Comparison of ENCODE assay signal across 11 cellular contexts in genomic region chr11:103959279-103959930, GRCh38.
DNase-seq lines count a peak whose midpoint lies in the region; ATAC-seq and TF ChIP-seq lines count a peak whose summit lies in the region.
"Had no signal": no experiment of that assay in that cellular context is flagged by ENCODE, and none has a peak within 500 bp of the region (broad histone marks: within the 10 kb centered on the region; RNA-seq: fewer than 3 reads in every experiment).

No MANE protein-coding gene starts in this region.

- H3K36me3 ChIP-seq in adrenal gland (replicated peaks in 1 of 2) (no peaks in the 10 kb centered on the region), heart left ventricle (no peaks in the 10 kb centered on the region)
- H3K36me3 ChIP-seq: ovary, transverse colon had no signal

- H3K27me3 ChIP-seq in adrenal gland (no peaks in the 10 kb centered on the region), heart left ventricle (no peaks in the 10 kb centered on the region)
- H3K27me3 ChIP-seq: ovary, transverse colon had no signal

- DNase-seq in HT1080 (ENCODE audit: low read depth) (peak; percentile 11), fibroblast of the aortic adventitia (ENCODE audit: low read depth) (peak; percentile 73), D341Med (ENCODE audit: low spot score) (no peak), NCI-H2081 treated with DMSO at 0.1 percent for 48 hours (lab: John Stamatoyannopoulos, UW) (no peak), adrenal gland (no peak), heart left ventricle (no peak)
- DNase-seq: ovary, transverse colon had no signal

- peaks cover 0 to 2% of the 10 kb centered on the region in 2 donors for H3K4me1 ChIP-seq in adrenal gland (replicated peaks in 1 of 2)
- no peaks in the 10 kb centered on the region for H3K4me1 ChIP-seq in heart left ventricle
- H3K4me1 ChIP-seq: transverse colon had no signal

- H3K9me3 ChIP-seq in adrenal gland (replicated peaks in 1 of 3), result no peaks in the 10 kb centered on the region
- peaks cover 0 to 6% (median 0%) of the 10 kb centered on the region in 12 donors for H3K9me3 ChIP-seq in heart left ventricle
- H3K9me3 ChIP-seq: ovary, transverse colon had no signal

- no peak overlapping the region for H3K27ac ChIP-seq in adrenal gland
- no peak overlapping the region for H3K27ac ChIP-seq in heart left ventricle
- H3K27ac ChIP-seq: ovary, SK-N-MC, transverse colon had no signal

- intact Hi-C loops in adrenal gland (cut with DNase I), result no loop called here
- intact Hi-C loops in heart left ventricle (cut with DNase I), result no loop called here

- no peak for TF ChIP-seq POLR2A in adrenal gland (IDR thresholded peaks at IDR 0.05)
- no peak for TF ChIP-seq POLR2A in heart left ventricle (IDR thresholded peaks at IDR 0.05)

- peak; percentile 98 for ATAC-seq in GM18502 (IDR thresholded peaks at IDR 0.05; ENCODE audit: poor library complexity, unreplicated experiment)
- ATAC-seq in GM21737 (IDR thresholded peaks at IDR 0.05; ENCODE audit: unreplicated experiment), result peak; percentile 96
- no peak for ATAC-seq in heart left ventricle

- H3K4me3 ChIP-seq in fibroblast of the aortic adventitia (ENCODE audit: low read depth, low read length) (no peak overlapping the region), adrenal gland (no peak overlapping the region), heart left ventricle (no peak overlapping the region)
- H3K4me3 ChIP-seq: ovary, SK-N-MC, transverse colon had no signal

- TF ChIP-seq CTCF in fibroblast of the aortic adventitia (IDR thresholded peaks at IDR 0.05; ENCODE audit: insufficient read depth, low read length), result no peak
- TF ChIP-seq CTCF in adrenal gland (IDR thresholded peaks at IDR 0.05), result no peak
- no peak for TF ChIP-seq CTCF in heart left ventricle (IDR thresholded peaks at IDR 0.05)

- WGBS in adrenal gland, 4 donors, result 71 to 87% (median 83%) methylated on average over 2 of the region's 2 CpGs
- WGBS in heart left ventricle, 4 donors, result 75 to 82% (median 81%) methylated on average over 2 of the region's 2 CpGs

Comparison
In these comparisons a context has a peak if more than half of its experiments do, and no peak if none do; other contexts are left out.
1. ATAC-seq: peak in GM18502 (single experiment) and GM21737 (single experiment); none in heart left ventricle (0 of 4).
2. DNase-seq: peak in HT1080 (single experiment) and fibroblast of the aortic adventitia (single experiment); none in D341Med (single experiment), NCI-H2081 treated with DMSO at 0.1 percent for 48 hours (single experiment), adrenal gland (0 of 7) and heart left ventricle (0 of 5).